ENCODE assay signal across 8 cellular contexts in genomic region chr5:103562453-103563157, GRCh38. TPM values are rescaled to one million over a fixed set of nuclear protein-coding genes. Genes with fewer than 3 reads are reported as not detected.
DNase-seq lines count a peak whose midpoint lies in the region; ATAC-seq and TF ChIP-seq lines count a peak whose summit lies in the region.

NUDT12 (minus strand) TSS chr5:103562789; CDS start chr5:103560248, 2,541 bp downstream.

- no peaks in the 10 kb centered on the region for H3K27me3 ChIP-seq in endocrine pancreas (ENCODE audit: control insufficient read depth, insufficient read depth, low read length)

- peaks cover 11% of the 10 kb centered on the region for H3K4me1 ChIP-seq in endocrine pancreas (ENCODE audit: control insufficient read depth, insufficient read depth, low read length)

- no peaks in the 10 kb centered on the region for H3K36me3 Mint-ChIP-seq in memory B cell

- H3K9me3 Mint-ChIP-seq in memory B cell = no peaks in the 10 kb centered on the region

- peaks cover 6% of the 10 kb centered on the region for H3K4me1 Mint-ChIP-seq in memory B cell

- no peaks in the 10 kb centered on the region for H3K36me3 ChIP-seq in endocrine pancreas (ENCODE audit: control insufficient read depth, insufficient read depth, low read length)

- DNase-seq in AG10803 (ENCODE audit: low read depth) = peak; percentile 65
- DNase-seq in NCI-H460 (ENCODE audit: extremely low read depth, low read depth) = peak; percentile 43
- DNase-seq in activated CD8-positive, alpha-beta memory T cell treated with anti-CD3 and anti-CD28 coated beads for 24 hours = peak; percentile 81
- peak; percentile 1 to 13 for DNase-seq in memory B cell (ENCODE audit: low spot score in 2 of 2)
- DNase-seq in stimulated activated CD8-positive, alpha-beta memory T cell treated with anti-CD3 and anti-CD28 coated beads, Interleukin-12 subunit alpha, Interleukin-12 subunit beta, amount 100 ng/mL, for 1 hour (ENCODE audit: low read depth) = peak; percentile 2

- H3K9ac ChIP-seq in endocrine pancreas (ENCODE audit: control insufficient read depth, insufficient read depth, low read length) = peak within 1 kb of the TSS; percentile 70

- H3K27ac Mint-ChIP-seq in memory B cell = peak within 1 kb of the TSS; percentile 24

- H3K9me3 ChIP-seq in endocrine pancreas (ENCODE audit: control insufficient read depth, low read length) = no peaks in the 10 kb centered on the region

- peak within 1 kb of the TSS; percentile 89 for H3K4me3 Mint-ChIP-seq in memory B cell

- peak; percentile 85 for ATAC-seq in GM19025 (IDR thresholded peaks at IDR 0.05; ENCODE audit: low read depth, unreplicated experiment)
- ATAC-seq in HG03280 (IDR thresholded peaks at IDR 0.05; ENCODE audit: unreplicated experiment) = peak; percentile 70
- peak; percentile 68 for ATAC-seq in memory B cell (ENCODE audit: low read depth)

- H3K27me3 Mint-ChIP-seq in memory B cell = no peaks in the 10 kb centered on the region

- peak within 1 kb of the TSS; percentile 92 for H3K4me3 ChIP-seq in AG10803 (ENCODE audit: low read length)
- peak within 1 kb of the TSS; percentile 97 for H3K4me3 ChIP-seq in endocrine pancreas (ENCODE audit: control insufficient read depth, insufficient read depth, low read length)

- no peak for TF ChIP-seq CTCF in AG10803 (conservative IDR thresholded peaks at IDR 0.05; ENCODE audit: low read length)

RNA-seq across cellular contexts. Expression of gene NUDT12, which starts in this region (rescaled TPM):
- total RNA-seq in NCI-H460 (2014; rRNA removed; shearing (Covaris generic)) = 15.1 and 15.5 TPM in 2 replicates
- polyA plus RNA-seq in NCI-H460 (2014; cell fraction: nucleus; rRNA removed) = 15.6 and 18.0 TPM in 2 replicates

Comparison
In these comparisons a context has a peak if more than half of its experiments do, and no peak if none do; other contexts are left out.
1. Peak in every context shown above with its lines: DNase-seq, ATAC-seq and H3K4me3 ChIP-seq.
2. DNase-seq: peak in every context shown above with its lines; median percentile 81 in activated CD8-positive, alpha-beta memory T cell treated with anti-CD3 and anti-CD28 coated beads for 24 hours; 65 in AG10803; 43 in NCI-H460; 7 in memory B cell; 2 in stimulated activated CD8-positive, alpha-beta memory T cell treated with anti-CD3 and anti-CD28 coated beads, Interleukin-12 subunit alpha, Interleukin-12 subunit beta, amount 100 ng/mL, for 1 hour.